ENCODE assay signal across 16 cellular contexts in the genomic region with DNA sequence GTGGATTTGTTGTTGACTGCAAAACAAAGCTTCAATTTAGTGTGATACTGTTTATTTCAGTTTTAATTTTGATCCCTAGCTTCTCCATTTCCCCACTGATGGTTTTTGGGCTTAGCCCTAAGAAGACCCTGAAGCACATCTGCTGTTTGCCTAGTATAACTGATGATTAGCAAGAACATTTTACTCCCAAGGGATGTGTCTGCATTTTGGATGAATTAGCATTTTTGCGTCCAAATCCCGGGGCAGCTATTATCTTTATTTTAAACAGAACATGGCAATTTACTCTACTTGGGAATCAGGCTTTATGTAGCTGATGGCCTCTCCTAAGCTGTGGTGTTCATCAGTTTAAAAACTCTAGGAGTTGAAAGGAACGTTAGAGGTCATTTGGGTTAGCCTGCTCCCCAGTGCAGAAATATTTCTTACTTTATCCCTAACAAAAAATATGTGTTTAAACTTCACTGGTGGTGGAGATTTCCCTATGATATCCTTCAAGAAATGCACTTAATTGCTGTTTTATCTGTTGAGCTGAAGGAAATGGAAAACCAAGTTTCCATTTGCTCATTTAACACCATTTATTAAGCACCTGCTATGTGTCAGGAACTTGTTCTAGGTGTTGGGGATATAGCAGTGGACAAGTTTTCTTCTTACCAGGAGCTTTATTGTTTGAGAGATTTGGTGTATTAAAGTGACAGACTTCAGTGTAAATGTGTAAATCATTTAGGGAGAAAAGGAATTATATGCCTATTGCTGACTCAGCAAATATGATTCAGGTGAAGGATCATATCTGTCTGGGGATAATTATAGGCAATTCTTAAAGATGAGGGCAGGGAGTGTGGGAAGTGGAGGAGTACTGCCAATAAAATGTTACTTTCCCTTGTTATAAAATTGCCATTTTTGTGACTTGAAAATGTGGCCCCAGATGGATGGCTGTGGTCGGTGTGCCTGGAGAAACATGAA. TPM values are rescaled to one million over a fixed set of nuclear protein-coding genes. Genes with fewer than 3 reads are reported as not detected.
DNase-seq lines count a peak whose midpoint lies in the region; ATAC-seq and TF ChIP-seq lines count a peak whose summit lies in the region.
"Had no signal": no experiment of that assay in that cellular context is flagged by ENCODE, and none has a peak within 500 bp of the region (broad histone marks: within the 10 kb centered on the region; RNA-seq: fewer than 3 reads in every experiment).

No MANE protein-coding gene starts in this region.

- peak; percentile 39 for DNase-seq in Karpas-422
- no peak for DNase-seq in endodermal cell
- DNase-seq in neural progenitor cell (ENCODE audit: low spot score) = no peak
- no peak for DNase-seq in RKO (ENCODE audit: low spot score)
- no peak for DNase-seq in activated CD4-positive, alpha-beta memory T cell treated with anti-CD3 and anti-CD28 coated beads for 36 hours
- DNase-seq: activated CD8-positive, alpha-beta memory T cell treated with anti-CD3 and anti-CD28 coated beads, Interleukin-2, amount 50 U/mL, for 48 hours; activated naive CD4-positive, alpha-beta T cell treated with anti-CD3 and anti-CD28 coated beads, Interleukin-2, amount 10 ng/mL, durations not matched to agents 7 days and 5 days; GOT3; left cardiac atrium; NCI-H1417 treated with DMSO at 0.1 percent for 48 hours; NCI-H446 treated with DMSO at 0.1 percent for 48 hours; Peyer's patch had no signal

- H2AFZ ChIP-seq in Karpas-422 (ENCODE audit: low read length) = no peak overlapping the region
- H2AFZ ChIP-seq in neural progenitor cell (replicated peaks) = no peak overlapping the region

- H3K4me1 Mint-ChIP-seq in endodermal cell (peaks cover 39% of the 10 kb centered on the region), neural progenitor cell (peaks cover 32% of the 10 kb centered on the region)
- H3K4me1 Mint-ChIP-seq in activated CD4-positive, alpha-beta memory T cell treated with anti-CD3 and anti-CD28 coated beads for 36 hours (ENCODE audit: low read depth) = peaks cover 12% of the 10 kb centered on the region

- H4K20me1 ChIP-seq in BLaER1 (peaks cover 71% of the 10 kb centered on the region), Karpas-422 (ENCODE audit: insufficient read depth, low read depth, low read length) (0 out of 2 replicates have a peak, but pooled peaks cover 3% of the 10 kb centered on the region), neural progenitor cell (ENCODE audit: low read depth) (peaks cover 63% of the 10 kb centered on the region)

- H3K79me2 ChIP-seq in Karpas-422 (ENCODE audit: low read length) (peaks cover 39% of the 10 kb centered on the region), neural progenitor cell (ENCODE audit: low read depth) (peaks cover 84% of the 10 kb centered on the region)

- intact Hi-C loops in activated CD4-positive, alpha-beta memory T cell treated with anti-CD3 and anti-CD28 coated beads for 36 hours (cut with micrococcal nuclease) = no loop called here

- 95 to 100% methylated on average over 2 to 4 of the region's 4 CpGs for WGBS in endodermal cell (ENCODE audit: insufficient coverage in 1 of 2, insufficient read length in 1 of 2), 2 experiments

- no peak overlapping the region for H3K4me3 Mint-ChIP-seq in endodermal cell
- H3K4me3 Mint-ChIP-seq in neural progenitor cell = no peak overlapping the region
- H3K4me3 Mint-ChIP-seq in activated CD4-positive, alpha-beta memory T cell treated with anti-CD3 and anti-CD28 coated beads for 36 hours = no peak overlapping the region
- H3K4me3 Mint-ChIP-seq: activated naive CD4-positive, alpha-beta T cell treated with anti-CD3 and anti-CD28 coated beads, Interleukin-2, amount 10 ng/mL, durations not matched to agents 7 days and 5 days had no signal

- H3K4me1 ChIP-seq in BLaER1 (peaks cover 30% of the 10 kb centered on the region), Karpas-422 (ENCODE audit: low read length) (peaks cover 20% of the 10 kb centered on the region), endodermal cell (ENCODE audit: control insufficient read depth, insufficient read depth, low read length) (peaks cover 14% of the 10 kb centered on the region), neural progenitor cell (peaks cover 27% of the 10 kb centered on the region)

- CTCF ChIA-PET in activated CD4-positive, alpha-beta memory T cell treated with anti-CD3 and anti-CD28 coated beads for 36 hours (lab: Charles Lee) = interaction anchor here (1.7 kb wide), 1 partner anchor 92 kb away, joined by 3 read pairs; no protein-coding TSS in a partner anchor

- no peak for ATAC-seq in HG02885 (IDR thresholded peaks at IDR 0.05; ENCODE audit: poor library complexity, unreplicated experiment)
- ATAC-seq: left cardiac atrium had no signal

- no peaks in the 10 kb centered on the region for H3K36me3 Mint-ChIP-seq in endodermal cell (ENCODE audit: low read depth)
- H3K36me3 Mint-ChIP-seq in neural progenitor cell = peaks cover 25% of the 10 kb centered on the region
- H3K36me3 Mint-ChIP-seq in activated CD4-positive, alpha-beta memory T cell treated with anti-CD3 and anti-CD28 coated beads for 36 hours = peaks cover 3% of the 10 kb centered on the region

- TF ChIP-seq CTCF in endodermal cell (conservative IDR thresholded peaks at IDR 0.05) (no peak), neural progenitor cell (IDR thresholded peaks at IDR 0.05) (no peak)

- H3K9me3 ChIP-seq in BLaER1 = no peaks in the 10 kb centered on the region
- no peaks in the 10 kb centered on the region for H3K9me3 ChIP-seq in Karpas-422 (ENCODE audit: low read length)
- no peaks in the 10 kb centered on the region for H3K9me3 ChIP-seq in endodermal cell (ENCODE audit: control insufficient read depth, low read length)
- no peaks in the 10 kb centered on the region for H3K9me3 ChIP-seq in neural progenitor cell (ENCODE audit: low read depth)
- H3K9me3 ChIP-seq: Peyer's patch, thoracic aorta had no signal

- H3K9ac ChIP-seq in BLaER1 (no peak overlapping the region), Karpas-422 (ENCODE audit: low read length) (no peak overlapping the region), endodermal cell (ENCODE audit: extremely low read depth, low read length, poor library complexity, severe bottlenecking) (no peak overlapping the region), neural progenitor cell (no peak overlapping the region)

- H3K27me3 Mint-ChIP-seq in endodermal cell (ENCODE audit: insufficient read depth) (peaks cover 9% of the 10 kb centered on the region), neural progenitor cell (ENCODE audit: insufficient read depth, low read depth) (peaks cover 5% of the 10 kb centered on the region)
- H3K27me3 Mint-ChIP-seq in activated CD4-positive, alpha-beta memory T cell treated with anti-CD3 and anti-CD28 coated beads for 36 hours = peaks cover 21% of the 10 kb centered on the region

- H3K4me3 ChIP-seq in BLaER1 (no peak overlapping the region), Karpas-422 (ENCODE audit: low read length) (no peak overlapping the region), endodermal cell (ENCODE audit: low read length) (peak overlapping the region; percentile 88), neural progenitor cell (no peak overlapping the region)
- H3K4me3 ChIP-seq: Peyer's patch had no signal

- H3K36me3 ChIP-seq in BLaER1 = peaks cover 25% of the 10 kb centered on the region
- H3K36me3 ChIP-seq in Karpas-422 (ENCODE audit: insufficient read depth, low read length) = no peaks in the 10 kb centered on the region
- H3K36me3 ChIP-seq in endodermal cell (ENCODE audit: control insufficient read depth, insufficient read depth, low read length) = no peaks in the 10 kb centered on the region
- H3K36me3 ChIP-seq in neural progenitor cell = no peaks in the 10 kb centered on the region
- H3K36me3 ChIP-seq: Peyer's patch, thoracic aorta had no signal

- H3K27ac Mint-ChIP-seq in endodermal cell (no peak overlapping the region), neural progenitor cell (no peak overlapping the region)
- H3K27ac Mint-ChIP-seq in activated CD4-positive, alpha-beta memory T cell treated with anti-CD3 and anti-CD28 coated beads for 36 hours = no peak overlapping the region
- H3K27ac Mint-ChIP-seq: activated naive CD4-positive, alpha-beta T cell treated with anti-CD3 and anti-CD28 coated beads, Interleukin-2, amount 10 ng/mL, durations not matched to agents 7 days and 5 days had no signal

- H3K27ac ChIP-seq in BLaER1 = no peak overlapping the region
- no peak overlapping the region for H3K27ac ChIP-seq in Karpas-422 (ENCODE audit: low read length)
- no peak overlapping the region for H3K27ac ChIP-seq in endodermal cell (ENCODE audit: low read depth, low read length)
- no peak overlapping the region for H3K27ac ChIP-seq in neural progenitor cell
- H3K27ac ChIP-seq: epithelial cell of prostate, Peyer's patch, thoracic aorta had no signal

- H3K9me3 Mint-ChIP-seq in endodermal cell (no peaks in the 10 kb centered on the region), neural progenitor cell (no peaks in the 10 kb centered on the region)
- H3K9me3 Mint-ChIP-seq in activated CD4-positive, alpha-beta memory T cell treated with anti-CD3 and anti-CD28 coated beads for 36 hours = no peaks in the 10 kb centered on the region
- H3K9me3 Mint-ChIP-seq: activated naive CD4-positive, alpha-beta T cell treated with anti-CD3 and anti-CD28 coated beads, Interleukin-2, amount 10 ng/mL, durations not matched to agents 7 days and 5 days had no signal

- peak overlapping the region; percentile 97 for H3K4me2 ChIP-seq in BLaER1
- H3K4me2 ChIP-seq in Karpas-422 (ENCODE audit: low read depth, low read length, poor library complexity, severe bottlenecking) = no peak overlapping the region
- H3K4me2 ChIP-seq in neural progenitor cell = peak overlapping the region; percentile 12

- POLR2A ChIA-PET in activated CD4-positive, alpha-beta memory T cell treated with anti-CD3 and anti-CD28 coated beads for 36 hours (lab: Charles Lee) = interaction anchor here (0.9 kb wide), 1 partner anchor 10 kb away, joined by 3 read pairs; no protein-coding TSS in a partner anchor

- H3K27me3 ChIP-seq in BLaER1 = no peaks in the 10 kb centered on the region
- H3K27me3 ChIP-seq in Karpas-422 (ENCODE audit: low read length) = no peaks in the 10 kb centered on the region
- H3K27me3 ChIP-seq in endodermal cell (ENCODE audit: control insufficient read depth, insufficient read depth, low read length, poor library complexity, severe bottlenecking) = no peaks in the 10 kb centered on the region
- H3K27me3 ChIP-seq in neural progenitor cell = peaks cover 3% of the 10 kb centered on the region
- H3K27me3 ChIP-seq: Peyer's patch had no signal

- no peaks in the 10 kb centered on the region for H3K9me2 ChIP-seq in Karpas-422 (replicated peaks; ENCODE audit: insufficient read depth, low read length)

- H3F3A ChIP-seq in neural progenitor cell (ENCODE audit: low read depth) = peaks cover 32% of the 10 kb centered on the region

RNA-seq across cellular contexts. Expression of gene SEPTIN11, which starts 3.4 kb away (rescaled TPM):
- total RNA-seq in Karpas-422 (2014; rRNA removed; shearing (Covaris generic); ENCODE audit: low replicate concordance) = 21.2 and 45.1 TPM in 2 replicates
- 100 to 1,000 TPM; 102 to 116 TPM for total RNA-seq in endodermal cell
- 130 TPM for polyA plus RNA-seq in endodermal cell (2013, experiment 1 of 2)
- 129 TPM for polyA plus RNA-seq in endodermal cell (2013, experiment 2 of 2)
- 124 and 183 TPM in 2 replicates for total RNA-seq in neural progenitor cell (ENCODE audit: low replicate concordance)
- total RNA-seq in activated CD4-positive, alpha-beta memory T cell treated with anti-CD3 and anti-CD28 coated beads for 36 hours = 10 to 100 TPM; 28.3 to 33.6 TPM

RNA-seq across cellular contexts. Expression of gene SOWAHB, which starts 55.0 kb away (rescaled TPM):
- not detected in 2 replicates for total RNA-seq in Karpas-422 (2014; rRNA removed; shearing (Covaris generic); ENCODE audit: low replicate concordance)
- total RNA-seq in endodermal cell (1 to 10 TPM; 1.2 to 2.6 TPM), neural progenitor cell (ENCODE audit: low replicate concordance) (0.06 and 0.11 TPM in 2 replicates)
- polyA plus RNA-seq in endodermal cell (2013, experiment 1 of 2) = 0.50 TPM
- polyA plus RNA-seq in endodermal cell (2013, experiment 2 of 2) = 0.46 TPM
- total RNA-seq in activated CD4-positive, alpha-beta memory T cell treated with anti-CD3 and anti-CD28 coated beads for 36 hours = not detected
- total RNA-seq: left cardiac atrium had no signal
